ENCODE assay signal across 14 cellular contexts in genomic region chr13:44930280-44930679, GRCh38.
"Had no signal": no experiment of that assay in that cellular context is flagged by ENCODE, and none has a peak within 500 bp of the region (broad histone marks: within the 10 kb centered on the region; RNA-seq: fewer than 3 reads in every experiment).

No MANE protein-coding gene starts in this region.

- H3K4me1 Mint-ChIP-seq: memory B cell had no signal

- ATAC-seq: left lung, pancreas, SK-N-SH treated with all-trans-retinoic acid at 6 μM for 48 hours had no signal

- H3K36me3 ChIP-seq: brain microvascular endothelial cell, left lung, pancreas, upper lobe of left lung had no signal

- H3K4me3 Mint-ChIP-seq: activated naive CD4-positive, alpha-beta T cell treated with anti-CD3 and anti-CD28 coated beads, Interleukin-2, amount 50 U/mL, for 24 hours; memory B cell; T-helper 1 cell treated with Interleukin-12 subunit alpha and Interleukin-12 subunit beta and Interleukin-4 antibody, amounts not matched to agents 30 μg/mL and 1 μg/mL, for 36 hours; WTC11 had no signal

- H3K36me3 Mint-ChIP-seq: activated naive CD4-positive, alpha-beta T cell treated with anti-CD3 and anti-CD28 coated beads, Interleukin-2, amount 50 U/mL, for 24 hours; memory B cell; WTC11 had no signal

- H3K4me3 ChIP-seq: left lung, pancreas, upper lobe of left lung had no signal

- FAIRE-seq: frontal cortex, keratinocyte, pancreas had no signal

- H3K4me1 ChIP-seq: pancreas had no signal

- H3K27ac ChIP-seq: brain microvascular endothelial cell, left lung, pancreas, upper lobe of left lung had no signal

- H3K9me3 Mint-ChIP-seq: activated naive CD4-positive, alpha-beta T cell treated with anti-CD3 and anti-CD28 coated beads, Interleukin-2, amount 50 U/mL, for 24 hours; activated T-helper 2 cell treated with anti-CD3 and anti-CD28 coated beads, Interferon-gamma antibody, Interleukin-2, Interleukin-4, amounts not matched to agents 10 μg/mL and 5 μg/mL and 100 μg/mL, durations not matched to agents 14 hours and 24 hours and 36 hours; memory B cell; T-helper 1 cell treated with Interleukin-12 subunit alpha and Interleukin-12 subunit beta and Interleukin-4 antibody, amounts not matched to agents 30 μg/mL and 1 μg/mL, for 36 hours; WTC11 had no signal

- H3K27ac Mint-ChIP-seq: activated naive CD4-positive, alpha-beta T cell treated with anti-CD3 and anti-CD28 coated beads, Interleukin-2, amount 50 U/mL, for 24 hours; activated T-helper 2 cell treated with anti-CD3 and anti-CD28 coated beads, Interferon-gamma antibody, Interleukin-2, Interleukin-4, amounts not matched to agents 10 μg/mL and 5 μg/mL and 100 μg/mL, durations not matched to agents 14 hours and 24 hours and 36 hours; memory B cell; T-helper 1 cell treated with Interleukin-12 subunit alpha and Interleukin-12 subunit beta and Interleukin-4 antibody, amounts not matched to agents 30 μg/mL and 1 μg/mL, for 36 hours had no signal

- H3K27me3 ChIP-seq: brain microvascular endothelial cell, left lung, pancreas, upper lobe of left lung had no signal

- H3K9me3 ChIP-seq: left lung, pancreas, upper lobe of left lung had no signal

- DNase-seq: activated CD4-positive, alpha-beta T cell treated with anti-CD3 and anti-CD28 coated beads, Interleukin-2, amount 50 U/mL, for 1 hour; amniotic stem cell; brain microvascular endothelial cell; left lung; pancreas; upper lobe of left lung had no signal
